26 cellular contexts compared by ENCODE assay signal in genomic region chr7:108204281-108204796, GRCh38.
"Had no signal": no experiment of that assay in that cellular context is flagged by ENCODE, and none has a peak within 500 bp of the region (broad histone marks: within the 10 kb centered on the region; RNA-seq: fewer than 3 reads in every experiment).

No MANE protein-coding gene starts in this region.

- H3K4me3 Mint-ChIP-seq: activated naive CD8-positive, alpha-beta T cell; effector memory CD8-positive, alpha-beta T cell; naive B cell; neural crest cell; stimulated activated naive B cell treated with anti-CD40 and anti-IgM and Interleukin-4, amounts not matched to agents 10 μg/mL and 1 μg/mL and 100 μg/mL, for 72 hours had no signal

- FAIRE-seq: colon, frontal cortex had no signal

- DNase-seq: activated CD4-positive, alpha-beta T cell treated with anti-CD3 and anti-CD28 coated beads, Interleukin-2, amount 50 U/mL, for 1 hour; activated CD4-positive, CD25-positive, alpha-beta regulatory T cell treated with anti-CD3 and anti-CD28 coated beads, Interleukin-2, amount 50 U/mL, for 72 hours; activated naive CD4-positive, alpha-beta T cell; activated T-cell treated with anti-CD3 and anti-CD28 coated beads, Interleukin-2, amount 50 U/mL, for 1 hour; adrenal gland; brain microvascular endothelial cell; caudate nucleus; effector memory CD8-positive, alpha-beta T cell; hippocampal formation; kidney glomerular epithelial cell; naive B cell; right lobe of liver; stimulated activated CD4-positive, alpha-beta T cell treated with anti-CD3 and anti-CD28 coated beads, Interleukin-2, amount 100 ng/mL, for 24 hours; stimulated activated naive B cell treated with anti-CD40 and anti-IgM and Interleukin-4, amounts not matched to agents 10 μg/mL and 1 μg/mL and 100 μg/mL, for 72 hours; trophoblast cell had no signal

- H3K27me3 Mint-ChIP-seq: activated naive CD8-positive, alpha-beta T cell had no signal

- H3K4me3 ChIP-seq: adrenal gland, ascending aorta, esophagus muscularis mucosa, left lung, lung, right lobe of liver, skin epidermis, vagina had no signal

- H3K9me3 Mint-ChIP-seq: effector memory CD8-positive, alpha-beta T cell; naive B cell; neural crest cell; stimulated activated naive B cell treated with anti-CD40 and anti-IgM and Interleukin-4, amounts not matched to agents 10 μg/mL and 1 μg/mL and 100 μg/mL, for 72 hours had no signal

- H3K9me3 ChIP-seq: adrenal gland, ascending aorta, esophagus muscularis mucosa, left lung, right lobe of liver, vagina had no signal

- H3K4me1 ChIP-seq: adrenal gland, ascending aorta, esophagus muscularis mucosa, left lung, right lobe of liver, vagina had no signal

- H3K36me3 Mint-ChIP-seq: naive B cell; stimulated activated naive B cell treated with anti-CD40 and anti-IgM and Interleukin-4, amounts not matched to agents 10 μg/mL and 1 μg/mL and 100 μg/mL, for 72 hours had no signal

- H3K27ac Mint-ChIP-seq: activated naive CD8-positive, alpha-beta T cell; effector memory CD8-positive, alpha-beta T cell; naive B cell; stimulated activated naive B cell treated with anti-CD40 and anti-IgM and Interleukin-4, amounts not matched to agents 10 μg/mL and 1 μg/mL and 100 μg/mL, for 72 hours had no signal

- H3K27ac ChIP-seq: adrenal gland, ascending aorta, brain microvascular endothelial cell, esophagus muscularis mucosa, left lung, right lobe of liver, skin epidermis, vagina, VCaP had no signal

- ATAC-seq: effector memory CD8-positive, alpha-beta T cell; left lung; right lobe of liver had no signal

- H3K27me3 ChIP-seq: adrenal gland, ascending aorta, brain microvascular endothelial cell, left lung, right lobe of liver, vagina had no signal

- H3K36me3 ChIP-seq: ascending aorta, brain microvascular endothelial cell, esophagus muscularis mucosa, left lung, right lobe of liver, vagina had no signal

- H3K4me1 Mint-ChIP-seq: neural crest cell had no signal
